18 cellular contexts compared by ENCODE assay signal in the genomic region with DNA sequence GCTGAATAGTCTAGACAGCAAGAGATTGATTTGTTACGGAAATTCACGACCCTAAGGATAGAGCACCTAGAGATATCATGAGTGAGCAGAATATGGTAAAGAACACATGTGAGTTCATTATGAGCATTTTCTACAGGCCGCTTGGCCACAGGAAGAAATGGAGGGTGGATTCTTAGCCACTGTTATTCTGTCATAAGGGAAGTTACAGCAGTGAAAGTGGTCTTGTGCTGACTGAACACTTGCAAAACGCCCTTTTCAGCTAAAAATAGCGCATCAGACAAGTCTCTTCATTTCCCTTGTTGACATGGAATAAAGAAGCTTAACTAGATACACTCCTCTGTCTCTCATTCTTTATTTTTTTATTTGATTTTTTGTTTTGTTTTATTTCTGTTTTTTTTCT. TPM values are rescaled to one million over a fixed set of nuclear protein-coding genes. Genes with fewer than 3 reads are reported as not detected.
A peak's percentile ranks its signal among the peaks of the same experiment; 100 is the strongest.
DNase-seq lines count a peak whose midpoint lies in the region; ATAC-seq and TF ChIP-seq lines count a peak whose summit lies in the region.
"Had no signal": no experiment of that assay in that cellular context is flagged by ENCODE, and none has a peak within 500 bp of the region (broad histone marks: within the 10 kb centered on the region; RNA-seq: fewer than 3 reads in every experiment).

No MANE protein-coding gene starts in this region.

- ATAC-seq in GM21717 (IDR thresholded peaks at IDR 0.05; ENCODE audit: unreplicated experiment), result peak; percentile 71
- no peak for ATAC-seq in naive thymus-derived CD8-positive, alpha-beta T cell
- ATAC-seq: foreskin keratinocyte had no signal

- no peak overlapping the region for H3K9ac ChIP-seq in mesenchymal stem cell (ENCODE audit: low read length)

- H2AK5ac ChIP-seq in mesenchymal stem cell (ENCODE audit: low read length, severe bottlenecking), result no peak overlapping the region

- no peak overlapping the region for H2BK5ac ChIP-seq in mesenchymal stem cell (ENCODE audit: low read depth, low read length, poor library complexity, severe bottlenecking)

- H4K91ac ChIP-seq in mesenchymal stem cell (ENCODE audit: low read length), result no peak overlapping the region

- H3K79me1 ChIP-seq in mesenchymal stem cell (replicated peaks; ENCODE audit: low read length, poor library complexity, severe bottlenecking), result no peaks in the 10 kb centered on the region

- H3K14ac ChIP-seq in mesenchymal stem cell (ENCODE audit: low read length in 2 of 2), result no peak overlapping the region

- no peak overlapping the region for H3K27ac Mint-ChIP-seq in naive thymus-derived CD8-positive, alpha-beta T cell
- H3K27ac Mint-ChIP-seq: immature natural killer cell; stimulated activated naive CD8-positive, alpha-beta T cell treated with anti-CD3 and anti-CD28 coated beads, Interleukin-15, Interleukin-2, amounts not matched to agents 100 ng/mL and 50 ng/mL, for 24 hours had no signal

- no peak overlapping the region for H3K4me3 ChIP-seq in GM12864 (ENCODE audit: low read depth, low read length)
- no peak overlapping the region for H3K4me3 ChIP-seq in mesenchymal stem cell (ENCODE audit: insufficient read depth in 1 of 2, low read depth in 1 of 2, low read length in 2 of 2)

- H4K8ac ChIP-seq in mesenchymal stem cell (ENCODE audit: low read length), result no peak overlapping the region

- H3K4me2 ChIP-seq in mesenchymal stem cell (ENCODE audit: low read length, poor library complexity, severe bottlenecking), result no peak overlapping the region

- peaks cover 0 to 8% (median 3%) of the 10 kb centered on the region in 9 donors for H3K9me3 Mint-ChIP-seq in naive thymus-derived CD8-positive, alpha-beta T cell

- WGBS in mesenchymal stem cell, result 78% methylated on average over 4 of the region's 5 CpGs

- no peak overlapping the region for H2AFZ ChIP-seq in mesenchymal stem cell (ENCODE audit: low read depth, low read length)

- H3K9me3 ChIP-seq in mesenchymal stem cell (ENCODE audit: control insufficient read depth, low read length), result no peaks in the 10 kb centered on the region

- H2BK12ac ChIP-seq in mesenchymal stem cell (ENCODE audit: low read length in 2 of 2), result no peak overlapping the region

- H3K18ac ChIP-seq in mesenchymal stem cell (ENCODE audit: low read depth in 1 of 2, low read length in 2 of 2), result no peak overlapping the region

- no peaks in the 10 kb centered on the region for H3K36me3 ChIP-seq in mesenchymal stem cell (ENCODE audit: control insufficient read depth in 1 of 2, insufficient read depth in 2 of 2, low read depth in 1 of 2, low read length in 2 of 2)

- H3K4me1 ChIP-seq in mesenchymal stem cell (ENCODE audit: control insufficient read depth, insufficient read depth, low read depth, low read length), result no peaks in the 10 kb centered on the region
- H3K4me1 ChIP-seq: foreskin keratinocyte had no signal

- TF ChIP-seq CTCF in GM12864 (IDR thresholded peaks at IDR 0.05; ENCODE audit: low read depth, low read length, missing control alignments), result no peak

- H3K4ac ChIP-seq in mesenchymal stem cell (ENCODE audit: low read depth in 1 of 2, low read length in 2 of 2), result no peak overlapping the region

- H3K36me3 Mint-ChIP-seq in naive thymus-derived CD8-positive, alpha-beta T cell, result no peaks in the 10 kb centered on the region
- H3K36me3 Mint-ChIP-seq: immature natural killer cell had no signal

- H3K4me1 Mint-ChIP-seq in naive thymus-derived CD8-positive, alpha-beta T cell, result peaks cover 3 to 16% (median 11%) of the 10 kb centered on the region in 4 donors
- H3K4me1 Mint-ChIP-seq: immature natural killer cell had no signal

- H3K23ac ChIP-seq in mesenchymal stem cell (ENCODE audit: low read length in 2 of 2), result no peak overlapping the region

- DNase-seq in GM12864 (ENCODE audit: low read depth), result peak; percentile 22
- DNase-seq in NOMO-1 (lab: John Stamatoyannopoulos, UW; ENCODE audit: unreplicated experiment in 2 of 2), result peak; percentile 95 to 99
- DNase-seq in mesenchymal stem cell, result peak; percentile 20
- no peak for DNase-seq in naive thymus-derived CD8-positive, alpha-beta T cell
- DNase-seq in foreskin melanocyte, result no peak
- no peak for DNase-seq in activated CD4-positive, alpha-beta T cell treated with anti-CD3 and anti-CD28 coated beads, Interleukin-2, amount 50 U/mL, for 4 hours
- DNase-seq in NCI-H748 (lab: John Stamatoyannopoulos, UW; ENCODE audit: unreplicated experiment), result no peak
- DNase-seq: activated CD4-positive, alpha-beta T cell treated with anti-CD3 and anti-CD28 coated beads, Interleukin-2, amount 50 U/mL, for 1 hour; EL; foreskin keratinocyte; immature natural killer cell; MM.1S; OCI-M1; stimulated activated CD4-positive, alpha-beta T cell treated with anti-CD3 and anti-CD28 coated beads, Interleukin-4, amount 100 ng/mL, for 1 hour; T-helper 1 cell had no signal

- H3K27me3 ChIP-seq in mesenchymal stem cell (ENCODE audit: control insufficient read depth in 1 of 2, insufficient read depth in 1 of 2, low read length in 2 of 2), result peaks cover 6 to 14% of the 10 kb centered on the region in 2 experiments

- H3K4me3 Mint-ChIP-seq in naive thymus-derived CD8-positive, alpha-beta T cell, result no peak overlapping the region
- H3K4me3 Mint-ChIP-seq: immature natural killer cell; stimulated activated naive CD8-positive, alpha-beta T cell treated with anti-CD3 and anti-CD28 coated beads, Interleukin-15, Interleukin-2, amounts not matched to agents 100 ng/mL and 50 ng/mL, for 24 hours had no signal

- POLR2A ChIA-PET in naive thymus-derived CD8-positive, alpha-beta T cell (lab: Charles Lee), result no interaction called here

- H2BK15ac ChIP-seq in mesenchymal stem cell (ENCODE audit: low read depth, poor library complexity, severe bottlenecking), result no peak overlapping the region

- peaks cover 0 to 6% (median 0%) of the 10 kb centered on the region in 5 donors for H3K27me3 Mint-ChIP-seq in naive thymus-derived CD8-positive, alpha-beta T cell

- no peak overlapping the region for H3K27ac ChIP-seq in mesenchymal stem cell (ENCODE audit: low read length, poor library complexity, severe bottlenecking)
- H3K27ac ChIP-seq: C4-2B, foreskin keratinocyte had no signal

- H2BK120ac ChIP-seq in mesenchymal stem cell (ENCODE audit: low read depth, low read length), result no peak overlapping the region

RNA-seq across cellular contexts. Expression of a gene that starts 19.8 kb away (rescaled TPM):
- polyA plus RNA-seq in mesenchymal stem cell (2013, experiment 1 of 2), result 2.3 TPM
- 2.5 TPM for polyA plus RNA-seq in mesenchymal stem cell (2013, experiment 2 of 2)
- 1 to 10 TPM in 1 of 2 experiments, under 1 TPM in 1; 0.11 to 1.5 TPM for total RNA-seq in naive thymus-derived CD8-positive, alpha-beta T cell
- polyA plus RNA-seq in naive thymus-derived CD8-positive, alpha-beta T cell, result not detected
- polyA plus RNA-seq: foreskin keratinocyte had no signal

Comparison
In these comparisons a context has a peak if more than half of its experiments do, and no peak if none do; other contexts are left out.
1. DNase-seq: peak in GM12864 (single experiment), NOMO-1 (2 of 2) and mesenchymal stem cell (single experiment); none in naive thymus-derived CD8-positive, alpha-beta T cell (0 of 10), foreskin melanocyte (single experiment), activated CD4-positive, alpha-beta T cell treated with anti-CD3 and anti-CD28 coated beads, Interleukin-2, amount 50 U/mL, for 4 hours (0 of 2) and NCI-H748 (single experiment).